ENCODE assay signal across 1 cellular context in the genomic region with DNA sequence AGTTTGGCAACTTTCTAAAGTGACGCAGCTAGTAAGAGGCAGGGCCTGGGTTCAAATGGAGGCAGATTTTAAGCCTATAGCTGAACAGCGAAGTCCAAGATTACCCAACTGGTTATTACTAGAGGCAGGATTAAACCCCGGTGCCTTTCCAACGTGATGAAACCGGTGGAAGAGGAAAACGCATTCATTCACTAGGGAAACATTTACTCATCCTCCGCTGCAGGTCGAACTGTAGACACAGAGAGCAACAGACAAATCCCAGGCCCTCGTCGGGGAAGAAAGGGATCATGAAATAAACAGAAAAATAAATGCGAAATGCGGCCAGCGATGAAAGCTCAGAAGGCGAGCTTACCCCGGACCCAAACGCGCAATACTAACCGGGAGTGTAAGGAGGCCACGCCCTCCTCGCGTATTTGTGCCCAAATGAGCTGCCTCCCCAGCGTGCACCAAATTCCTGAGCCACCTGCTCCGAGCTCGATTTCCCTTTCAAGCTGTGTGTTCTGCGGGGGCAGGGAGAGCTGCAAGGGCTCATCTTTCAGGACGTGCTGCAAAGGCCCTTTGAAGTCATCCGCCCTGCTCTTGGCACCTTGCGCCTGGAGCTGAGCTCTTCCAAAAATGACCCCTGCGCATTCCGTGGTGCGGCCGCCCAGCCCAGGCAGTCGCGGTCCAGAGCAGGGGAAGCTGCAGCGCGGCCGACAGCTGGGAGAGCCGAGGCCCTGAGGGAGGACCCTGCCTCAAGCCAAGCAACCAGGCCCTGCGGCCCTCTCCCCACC.
TF ChIP-seq lines count a peak whose summit lies in the region.

No MANE protein-coding gene starts in this region.

TF ChIP-seq in endothelial cell of umbilical vein, 7 proteins besides CTCF, POLR2A, EP300 and RAD21:
- TF ChIP-seq EZH2 (IDR thresholded peaks at IDR 0.05; ENCODE audit: borderline replicate concordance, low read depth, low read length, severe bottlenecking) (no peak), FOS (IDR thresholded peaks at IDR 0.05; ENCODE audit: borderline replicate concordance, insufficient read depth, low read length) (no peak), MYC (IDR thresholded peaks at IDR 0.05; ENCODE audit: low read depth, low read length) (no peak), GATA2 (IDR thresholded peaks at IDR 0.05; ENCODE audit: insufficient read depth, insufficient read length, low read depth, low read length) (no peak), JUN (IDR thresholded peaks at IDR 0.05; ENCODE audit: borderline replicate concordance, insufficient read depth, insufficient read length, low read depth) (no peak), POLR2AphosphoS5 (IDR thresholded peaks at IDR 0.05; ENCODE audit: insufficient read depth, low read depth, low read length) (no peak)
- TF ChIP-seq, protein P1, sequence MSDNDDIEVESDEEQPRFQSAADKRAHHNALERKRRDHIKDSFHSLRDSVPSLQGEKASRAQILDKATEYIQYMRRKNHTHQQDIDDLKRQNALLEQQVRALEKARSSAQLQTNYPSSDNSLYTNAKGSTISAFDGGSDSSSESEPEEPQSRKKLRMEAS (IDR thresholded peaks at IDR 0.05; ENCODE audit: insufficient read depth, insufficient read length): no peak
